22 cellular contexts compared by ENCODE assay signal in genomic region chr1:208216062-208216461, GRCh38. TPM values are rescaled to one million over a fixed set of nuclear protein-coding genes. Genes with fewer than 3 reads are reported as not detected.
DNase-seq lines count a peak whose midpoint lies in the region; ATAC-seq, FAIRE-seq and TF ChIP-seq lines count a peak whose summit lies in the region.
"Had no signal": no experiment of that assay in that cellular context is flagged by ENCODE, and none has a peak within 500 bp of the region (broad histone marks: within the 10 kb centered on the region; RNA-seq: fewer than 3 reads in every experiment).

No MANE protein-coding gene starts in this region.

- no peak overlapping the region for H3K4me3 Mint-ChIP-seq in neural crest cell
- H3K4me3 Mint-ChIP-seq: activated naive CD8-positive, alpha-beta T cell treated with anti-CD3 and anti-CD28 coated beads for 36 hours; activated T-cell treated with anti-CD3 and anti-CD28 coated beads, Interleukin-2, amount 50 U/mL, for 24 hours had no signal

- H3K27me3 Mint-ChIP-seq in neural crest cell (ENCODE audit: low read depth) = no peaks in the 10 kb centered on the region

- no peaks in the 10 kb centered on the region for H3K9me3 Mint-ChIP-seq in neural crest cell
- H3K9me3 Mint-ChIP-seq: activated naive CD8-positive, alpha-beta T cell treated with anti-CD3 and anti-CD28 coated beads for 36 hours; activated T-cell treated with anti-CD3 and anti-CD28 coated beads, Interleukin-2, amount 50 U/mL, for 24 hours had no signal

- peak overlapping the region; percentile 29 for H3K27ac ChIP-seq in epithelial cell of prostate
- H3K27ac ChIP-seq: ovary, sigmoid colon, SK-N-MC had no signal

- ATAC-seq in HG03196 (IDR thresholded peaks at IDR 0.05; ENCODE audit: unreplicated experiment) (no peak), GM19397 (IDR thresholded peaks at IDR 0.05; ENCODE audit: unreplicated experiment) (no peak), HG02623 (IDR thresholded peaks at IDR 0.05; ENCODE audit: unreplicated experiment) (no peak)
- ATAC-seq: mucosa of descending colon had no signal

- H3K4me1 Mint-ChIP-seq in neural crest cell = peaks cover 27% of the 10 kb centered on the region

- no peak for FAIRE-seq in RCC 7860 (lab: Jason Lieb, UNC)
- FAIRE-seq: GM19239, HTR-8/SVneo had no signal

- peaks cover 26% of the 10 kb centered on the region for H3K36me3 Mint-ChIP-seq in neural crest cell (ENCODE audit: low read depth)

- H3K27ac Mint-ChIP-seq in neural crest cell (ENCODE audit: unreplicated experiment) = peak overlapping the region; percentile 1
- H3K27ac Mint-ChIP-seq: activated naive CD8-positive, alpha-beta T cell treated with anti-CD3 and anti-CD28 coated beads for 36 hours; activated T-cell treated with anti-CD3 and anti-CD28 coated beads, Interleukin-2, amount 50 U/mL, for 24 hours had no signal

- DNase-seq in EH (ENCODE audit: low read depth) = peak; percentile 94
- peak; percentile 33 for DNase-seq in RCC 7860 (ENCODE audit: low spot score)
- DNase-seq in epithelial cell of prostate (ENCODE audit: low read depth, low spot score) = no peak
- no peak for DNase-seq in neural crest cell (ENCODE audit: low read depth, low spot score)
- DNase-seq in NCI-H524 (lab: John Stamatoyannopoulos, UW) = no peak
- DNase-seq: activated naive CD8-positive, alpha-beta T cell treated with anti-CD3 and anti-CD28 coated beads for 36 hours; activated T-cell treated with anti-CD3 and anti-CD28 coated beads, Interleukin-2, amount 50 U/mL, for 24 hours; BE2C; central memory CD4-positive, alpha-beta T cell; MM.1S; mucosa of descending colon; NCI-H1930; NCI-H526; ovary; sigmoid colon; uterus had no signal

- no peak for TF ChIP-seq CTCF in neural crest cell (conservative IDR thresholded peaks at IDR 0.05)

RNA-seq across cellular contexts. Expression of gene PLXNA2, which starts 28.1 kb away (rescaled TPM):
- 35.0 and 37.7 TPM in 2 replicates for total RNA-seq in neural crest cell

Comparison
In these comparisons a context has a peak if more than half of its experiments do, and no peak if none do; other contexts are left out.
1. DNase-seq: peak in EH (single experiment) and RCC 7860 (single experiment); none in epithelial cell of prostate (single experiment), neural crest cell (single experiment) and NCI-H524 (0 of 2).